In genomic region chr15:78797956-78798754, GRCh38 we compare ENCODE assay signal across 7 cellular contexts. TPM values are rescaled to one million over a fixed set of nuclear protein-coding genes. Genes with fewer than 3 reads are reported as not detected.
DNase-seq lines count a peak whose midpoint lies in the region; ATAC-seq and TF ChIP-seq lines count a peak whose summit lies in the region.
"Not testable (repeated sequence)": the region's sequence is repeated elsewhere in the genome, so short reads cannot be mapped to it uniquely, and the experiment has no call there.

No MANE protein-coding gene starts in this region.

- DNase-seq in GM03348 (ENCODE audit: low spot score), result peak; percentile 74
- peak; percentile 77 for DNase-seq in M059J (ENCODE audit: low read depth)
- DNase-seq in SW 1271 (lab: John Stamatoyannopoulos, UW), result peak; percentile 34 to 74
- DNase-seq in cardiac fibroblast (ENCODE audit: low read depth in 2 of 2), result peak; percentile 61 to 72
- DNase-seq in foreskin fibroblast, result peak; percentile 41 to 79
- peak; percentile 72 for DNase-seq in islet precursor cell
- not testable (repeated sequence) for DNase-seq in sciatic nerve (ENCODE audit: low spot score)

- not testable (repeated sequence) for TF ChIP-seq CTCF in cardiac fibroblast (IDR thresholded peaks at IDR 0.05; ENCODE audit: low read depth, low read length); foreskin fibroblast (IDR thresholded peaks at IDR 0.05; ENCODE audit: low read depth, low read length)

- intact Hi-C loops in sciatic nerve (cut with DNase I), result not testable (repeated sequence)

- peak; percentile 83 for ATAC-seq in sciatic nerve

- H3K4me3 ChIP-seq in cardiac fibroblast (replicated peaks in 1 of 2; ENCODE audit: low read depth in 2 of 2, low read length in 2 of 2); foreskin fibroblast (ENCODE audit: low read depth in 1 of 2, low read length in 2 of 2): not testable (repeated sequence)

RNA-seq across cellular contexts. Expression of gene ADAMTS7, which starts 13.1 kb away (rescaled TPM):
- total RNA-seq in M059J (2014; rRNA removed; shearing (Covaris generic)), result 0.25 and 0.79 TPM in 2 replicates
- 16.6 TPM for total RNA-seq in sciatic nerve
